8 cellular contexts compared by ENCODE assay signal in the genomic region with DNA sequence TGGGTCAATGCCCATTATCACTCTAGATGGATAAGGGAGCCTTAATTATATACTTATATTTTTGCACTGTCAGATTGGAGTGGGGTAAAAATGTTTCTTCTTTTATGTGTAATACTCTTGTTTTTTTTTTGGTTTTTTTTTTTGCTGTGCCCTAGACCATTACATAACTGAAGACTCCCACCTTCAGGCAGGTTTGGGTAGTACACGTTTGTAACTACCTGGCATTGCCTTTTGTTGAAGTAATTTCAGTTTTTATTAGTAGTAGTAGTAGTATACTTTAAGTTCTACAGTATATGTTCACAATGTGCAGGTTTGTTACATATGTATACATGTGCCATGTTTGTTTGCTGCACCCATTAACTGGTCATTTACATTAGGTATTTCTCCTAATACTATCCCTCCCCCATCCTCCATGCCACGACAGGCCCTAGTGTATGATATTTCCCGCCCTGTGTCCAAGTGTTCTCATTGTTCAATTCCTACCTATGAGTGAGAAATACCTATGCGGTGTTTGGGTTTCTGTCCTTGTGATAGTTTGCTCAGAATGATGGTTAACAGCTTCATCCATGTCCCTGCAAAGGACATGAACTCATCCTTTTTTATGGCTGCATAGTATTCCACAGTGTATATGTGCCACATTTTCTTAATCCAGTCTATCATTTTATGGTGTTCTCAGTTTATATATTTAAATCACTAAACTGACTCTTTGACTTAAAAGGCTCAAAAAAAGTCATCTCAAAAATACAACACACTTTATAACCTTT.
DNase-seq lines count a peak whose midpoint lies in the region; ATAC-seq and TF ChIP-seq lines count a peak whose summit lies in the region.
"Not testable (repeated sequence)": the region's sequence is repeated elsewhere in the genome, so short reads cannot be mapped to it uniquely, and the experiment has no call there.

No MANE protein-coding gene starts in this region.

- CTCF ChIA-PET in CD4-positive, alpha-beta memory T cell (lab: Charles Lee; ENCODE audit: partially characterized antibody) = interaction anchor here (0.8 kb wide), 1 partner anchor 193 kb away, joined by 4 read pairs; no protein-coding TSS in a partner anchor
- CTCF ChIA-PET in HCT116 (lab: Charles Lee) = not testable (repeated sequence)

- H3K27ac ChIP-seq in CD4-positive, alpha-beta memory T cell (ENCODE audit: low read depth, low read length); HCT116 (ENCODE audit: low read depth, low read length); endodermal cell (ENCODE audit: low read depth, low read length); mesenchymal stem cell (ENCODE audit: low read length, poor library complexity, severe bottlenecking): not testable (repeated sequence)

- peaks cover 15 to 21% of the 10 kb centered on the region in 2 donors for H3K36me3 Mint-ChIP-seq in CD4-positive, alpha-beta memory T cell
- H3K36me3 Mint-ChIP-seq in T-helper 17 cell (ENCODE audit: low read depth); stimulated activated naive B cell treated with anti-CD40 and anti-IgM and Interleukin-4, amounts not matched to agents 10 μg/mL and 1 μg/mL and 100 μg/mL, for 72 hours: not testable (repeated sequence)
- H3K36me3 Mint-ChIP-seq in activated T-helper 17 cell treated with anti-CD3 and anti-CD28 coated beads, Interleukin-2, amount 50 U/mL, for 72 hours (ENCODE audit: low read depth) = peaks cover 46% of the 10 kb centered on the region
- peaks cover 42% of the 10 kb centered on the region for H3K36me3 Mint-ChIP-seq in endodermal cell (ENCODE audit: low read depth)

- H3K4me1 ChIP-seq in CD4-positive, alpha-beta memory T cell (ENCODE audit: insufficient read depth, low read length); HCT116 (ENCODE audit: control insufficient read depth in 1 of 2, insufficient read depth in 2 of 2, low read length in 2 of 2); endodermal cell (ENCODE audit: control insufficient read depth, insufficient read depth, low read length); mesenchymal stem cell (ENCODE audit: control insufficient read depth, insufficient read depth, low read depth, low read length): not testable (repeated sequence)

- H3K79me1 ChIP-seq in mesenchymal stem cell (replicated peaks; ENCODE audit: low read length, poor library complexity, severe bottlenecking) = not testable (repeated sequence)

- H3K9ac ChIP-seq in HCT116 (ENCODE audit: low read length); endodermal cell (ENCODE audit: extremely low read depth, low read length, poor library complexity, severe bottlenecking); mesenchymal stem cell (ENCODE audit: low read length): not testable (repeated sequence)

- not testable (repeated sequence) for H3K9me2 ChIP-seq in HCT116 (ENCODE audit: insufficient read depth)

- not testable (repeated sequence) for H2BK12ac ChIP-seq in mesenchymal stem cell (ENCODE audit: low read length in 2 of 2)

- not testable (repeated sequence) for H2AFZ ChIP-seq in HCT116 (ENCODE audit: low read depth, low read length, poor library complexity, severe bottlenecking); mesenchymal stem cell (ENCODE audit: low read depth, low read length)

- not testable (repeated sequence) for H3K79me2 ChIP-seq in HCT116 (ENCODE audit: insufficient read depth, low read length)

- 85% methylated on average over 4 of the region's 4 CpGs; no CpG with 5 or more reads in 1 of the 2 experiments for WGBS in endodermal cell (ENCODE audit: insufficient coverage in 1 of 2, insufficient read length in 1 of 2), 2 experiments
- no CpG with 5 or more reads among the region's 4 CpGs for WGBS in mesenchymal stem cell

- peak; percentile 20 to 42 (median 23); a peak in 3 of 6 replicates for TF ChIP-seq CTCF in HCT116 (IDR thresholded peaks at IDR 0.05 in 2 of 3, conservative IDR thresholded peaks at IDR 0.05 in 1 of 3; ENCODE audit: borderline replicate concordance in 1 of 3, insufficient read depth in 1 of 3, low read depth in 2 of 3, low read length in 2 of 3)
- peak; percentile 68 for TF ChIP-seq CTCF in endodermal cell (conservative IDR thresholded peaks at IDR 0.05)

- H3K4me2 ChIP-seq in HCT116 (ENCODE audit: low read length); mesenchymal stem cell (ENCODE audit: low read length, poor library complexity, severe bottlenecking): not testable (repeated sequence)

- not testable (repeated sequence) for H4K91ac ChIP-seq in mesenchymal stem cell (ENCODE audit: low read length)

- POLR2A ChIA-PET in CD4-positive, alpha-beta memory T cell (lab: Charles Lee; ENCODE audit: partially characterized antibody); HCT116 (lab: Charles Lee): not testable (repeated sequence)

- peak overlapping the region in 6 of 7 donors; percentile 23 to 81 (median 74) for H3K27ac Mint-ChIP-seq in CD4-positive, alpha-beta memory T cell
- peak overlapping the region; percentile 86 for H3K27ac Mint-ChIP-seq in T-helper 17 cell
- H3K27ac Mint-ChIP-seq in activated T-helper 17 cell treated with anti-CD3 and anti-CD28 coated beads, Interleukin-2, amount 50 U/mL, for 72 hours = peak overlapping the region; percentile 29
- H3K27ac Mint-ChIP-seq in endodermal cell = not testable (repeated sequence)
- H3K27ac Mint-ChIP-seq in stimulated activated naive B cell treated with anti-CD40 and anti-IgM and Interleukin-4, amounts not matched to agents 10 μg/mL and 1 μg/mL and 100 μg/mL, for 72 hours = peak overlapping the region; percentile 81

- H3K4me3 Mint-ChIP-seq in CD4-positive, alpha-beta memory T cell = peak overlapping the region in 1 of 8 donors; percentile 23
- peak overlapping the region; percentile 31 for H3K4me3 Mint-ChIP-seq in T-helper 17 cell
- not testable (repeated sequence) for H3K4me3 Mint-ChIP-seq in activated T-helper 17 cell treated with anti-CD3 and anti-CD28 coated beads, Interleukin-2, amount 50 U/mL, for 72 hours; endodermal cell
- peak overlapping the region; percentile 11 to 28 for H3K4me3 Mint-ChIP-seq in stimulated activated naive B cell treated with anti-CD40 and anti-IgM and Interleukin-4, amounts not matched to agents 10 μg/mL and 1 μg/mL and 100 μg/mL, for 72 hours

- not testable (repeated sequence) for H2AK5ac ChIP-seq in mesenchymal stem cell (ENCODE audit: low read length, severe bottlenecking)

- not testable (repeated sequence) for H3K14ac ChIP-seq in mesenchymal stem cell (ENCODE audit: low read length in 2 of 2)

- H3K4ac ChIP-seq in mesenchymal stem cell (ENCODE audit: low read depth in 1 of 2, low read length in 2 of 2) = not testable (repeated sequence)

- DNase-seq in CD4-positive, alpha-beta memory T cell = peak; percentile 41 to 69 (median 58)
- DNase-seq in HCT116 (ENCODE audit: low read depth, low spot score) = not testable (repeated sequence)
- DNase-seq in NCI-H2227 (lab: John Stamatoyannopoulos, UW; ENCODE audit: unreplicated experiment) = peak; percentile 66
- DNase-seq in T-helper 17 cell = peak in 2 of 3 donors; percentile 8 to 54
- peak; percentile 79 for DNase-seq in endodermal cell
- DNase-seq in mesenchymal stem cell = peak; percentile 32
- peak; percentile 20 for DNase-seq in stimulated activated naive B cell treated with anti-CD40 and anti-IgM and Interleukin-4, amounts not matched to agents 10 μg/mL and 1 μg/mL and 100 μg/mL, for 72 hours

- not testable (repeated sequence) for H4K8ac ChIP-seq in mesenchymal stem cell (ENCODE audit: low read length)

- H2BK120ac ChIP-seq in mesenchymal stem cell (ENCODE audit: low read depth, low read length) = not testable (repeated sequence)

- H3K4me1 Mint-ChIP-seq in CD4-positive, alpha-beta memory T cell; T-helper 17 cell; activated T-helper 17 cell treated with anti-CD3 and anti-CD28 coated beads, Interleukin-2, amount 50 U/mL, for 72 hours; endodermal cell: not testable (repeated sequence)
- peaks cover 4 to 11% of the 10 kb centered on the region in 2 donors for H3K4me1 Mint-ChIP-seq in stimulated activated naive B cell treated with anti-CD40 and anti-IgM and Interleukin-4, amounts not matched to agents 10 μg/mL and 1 μg/mL and 100 μg/mL, for 72 hours

- not testable (repeated sequence) for H3K4me3 ChIP-seq in CD4-positive, alpha-beta memory T cell (ENCODE audit: low read length in 2 of 2); HCT116 (replicated peaks in 1 of 2; ENCODE audit: low read depth in 1 of 2, low read length in 2 of 2); mesenchymal stem cell (ENCODE audit: insufficient read depth in 1 of 2, low read depth in 1 of 2, low read length in 2 of 2)
- H3K4me3 ChIP-seq in endodermal cell (ENCODE audit: low read length) = peak overlapping the region; percentile 50

- H3K9me3 Mint-ChIP-seq in CD4-positive, alpha-beta memory T cell; activated T-helper 17 cell treated with anti-CD3 and anti-CD28 coated beads, Interleukin-2, amount 50 U/mL, for 72 hours; stimulated activated naive B cell treated with anti-CD40 and anti-IgM and Interleukin-4, amounts not matched to agents 10 μg/mL and 1 μg/mL and 100 μg/mL, for 72 hours: not testable (repeated sequence)
- H3K9me3 Mint-ChIP-seq in endodermal cell = peaks cover 36% of the 10 kb centered on the region

- not testable (repeated sequence) for BruUV-seq in HCT116 (replicated peaks; lab: Mats Ljungman, UMichigan)

- RAD21 ChIA-PET in HCT116 (lab: Charles Lee; ENCODE audit: low non-redundant PET in 1 of 2, low total read pairs in 2 of 2, uncharacterized antibody in 2 of 2, unreplicated experiment in 2 of 2) = not testable (repeated sequence)

- not testable (repeated sequence) for H3K23ac ChIP-seq in mesenchymal stem cell (ENCODE audit: low read length in 2 of 2)

- peak; percentile 51 for TF ChIP-seq RAD21 in HCT116 (IDR thresholded peaks at IDR 0.05; ENCODE audit: low read depth)

- not testable (repeated sequence) for H2BK15ac ChIP-seq in mesenchymal stem cell (ENCODE audit: low read depth, poor library complexity, severe bottlenecking)

- peak; percentile 60; the same call in 1 of the 2 replicates for ATAC-seq in HCT116
- ATAC-seq in T-helper 17 cell = peak; percentile 63
- not testable (repeated sequence) for ATAC-seq in activated T-helper 17 cell treated with anti-CD3 and anti-CD28 coated beads, Interleukin-2, amount 50 U/mL, for 72 hours (replicated peaks); stimulated activated naive B cell treated with anti-CD40 and anti-IgM and Interleukin-4, amounts not matched to agents 10 μg/mL and 1 μg/mL and 100 μg/mL, for 72 hours (replicated peaks)

- H4K20me1 ChIP-seq in HCT116 (ENCODE audit: insufficient read depth) = not testable (repeated sequence)

- not testable (repeated sequence) for H3K36me3 ChIP-seq in CD4-positive, alpha-beta memory T cell (ENCODE audit: insufficient read depth, low read length); HCT116 (ENCODE audit: control insufficient read depth in 1 of 2, insufficient read depth in 2 of 2, low read length in 2 of 2)
- peaks cover 24% of the 10 kb centered on the region for H3K36me3 ChIP-seq in endodermal cell (ENCODE audit: control insufficient read depth, insufficient read depth, low read length)
- peaks cover 0 to 19% of the 10 kb centered on the region in 2 experiments for H3K36me3 ChIP-seq in mesenchymal stem cell (ENCODE audit: control insufficient read depth in 1 of 2, insufficient read depth in 2 of 2, low read depth in 1 of 2, low read length in 2 of 2)

- not testable (repeated sequence) for TF ChIP-seq POLR2A in HCT116 (IDR thresholded peaks at IDR 0.05; ENCODE audit: borderline replicate concordance, extremely low read depth, insufficient read depth, insufficient read length)

- intact Hi-C loops in CD4-positive, alpha-beta memory T cell (cut with micrococcal nuclease) = loop anchor here (1.0 to 2.0 kb wide), 2 partner anchors 194 to 306 kb away; no protein-coding TSS in a partner anchor
- intact Hi-C loops in HCT116 (cut with micrococcal nuclease) = not testable (repeated sequence)

- H3K9me3 ChIP-seq in CD4-positive, alpha-beta memory T cell (ENCODE audit: control insufficient read depth in 1 of 2, low read length in 2 of 2); HCT116 (ENCODE audit: control insufficient read depth in 1 of 2, insufficient read depth in 1 of 2, low read depth in 1 of 2, low read length in 2 of 2); T-helper 17 cell (ENCODE audit: control insufficient read depth, low read length, poor library complexity, severe bottlenecking); mesenchymal stem cell (ENCODE audit: control insufficient read depth, low read length): not testable (repeated sequence)
- peaks cover 35% of the 10 kb centered on the region for H3K9me3 ChIP-seq in endodermal cell (ENCODE audit: control insufficient read depth, low read length)

- not testable (repeated sequence) for H3K27me3 ChIP-seq in CD4-positive, alpha-beta memory T cell (ENCODE audit: insufficient read depth, low read length); HCT116 (ENCODE audit: insufficient read depth, low read length); endodermal cell (ENCODE audit: control insufficient read depth, insufficient read depth, low read length, poor library complexity, severe bottlenecking); mesenchymal stem cell (ENCODE audit: control insufficient read depth in 1 of 2, insufficient read depth in 1 of 2, low read length in 2 of 2)

- H2BK5ac ChIP-seq in mesenchymal stem cell (ENCODE audit: low read depth, low read length, poor library complexity, severe bottlenecking) = not testable (repeated sequence)

- not testable (repeated sequence) for H3K27me3 Mint-ChIP-seq in CD4-positive, alpha-beta memory T cell; T-helper 17 cell; activated T-helper 17 cell treated with anti-CD3 and anti-CD28 coated beads, Interleukin-2, amount 50 U/mL, for 72 hours; endodermal cell (ENCODE audit: insufficient read depth); stimulated activated naive B cell treated with anti-CD40 and anti-IgM and Interleukin-4, amounts not matched to agents 10 μg/mL and 1 μg/mL and 100 μg/mL, for 72 hours

- not testable (repeated sequence) for H3K18ac ChIP-seq in mesenchymal stem cell (ENCODE audit: low read depth in 1 of 2, low read length in 2 of 2)
